In the genomic region with DNA sequence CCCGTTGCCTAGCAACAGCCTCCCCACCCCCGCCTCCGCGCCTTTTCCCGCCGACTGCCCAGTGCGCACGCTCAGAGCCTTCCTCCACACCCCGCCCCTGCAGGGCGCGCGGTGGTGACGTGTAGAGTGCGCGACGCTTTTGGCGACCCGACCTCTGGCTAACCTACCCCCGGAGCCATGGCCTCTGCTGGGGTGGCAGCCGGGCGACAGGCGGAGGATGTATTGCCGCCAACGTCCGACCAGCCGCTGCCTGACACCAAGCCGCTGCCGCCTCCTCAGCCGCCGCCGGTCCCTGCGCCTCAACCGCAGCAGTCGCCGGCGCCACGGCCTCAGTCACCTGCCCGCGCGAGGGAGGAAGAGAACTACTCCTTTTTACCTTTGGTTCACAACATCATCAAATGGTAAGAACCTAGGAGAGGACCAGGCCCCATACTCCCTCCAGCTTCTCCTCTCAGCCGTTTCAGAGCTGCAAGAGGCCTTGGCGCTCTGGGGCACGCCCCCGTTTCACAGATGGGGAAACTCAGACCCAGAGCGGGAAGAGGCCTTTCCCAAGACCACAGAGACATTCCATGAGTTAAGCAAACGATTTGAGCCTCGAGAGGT, we compare ENCODE assay signal across 8 cellular contexts. TPM values are rescaled to one million over a fixed set of nuclear protein-coding genes. Genes with fewer than 3 reads are reported as not detected.
DNase-seq lines count a peak whose midpoint lies in the region; ATAC-seq and TF ChIP-seq lines count a peak whose summit lies in the region.

A gene with protein sequence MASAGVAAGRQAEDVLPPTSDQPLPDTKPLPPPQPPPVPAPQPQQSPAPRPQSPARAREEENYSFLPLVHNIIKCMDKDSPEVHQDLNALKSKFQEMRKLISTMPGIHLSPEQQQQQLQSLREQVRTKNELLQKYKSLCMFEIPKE (plus strand): TSS at position 136 of the 603 bp plus-strand sequence. CDS start 42 bp downstream, at position 178.

- peaks cover 2% of the 10 kb centered on the region for H3K36me3 Mint-ChIP-seq in activated CD4-positive, alpha-beta memory T cell treated with anti-CD3 and anti-CD28 coated beads for 36 hours

- DNase-seq in AG08396 (ENCODE audit: low spot score) (peak; percentile 99), NCI-H82 (lab: John Stamatoyannopoulos, UW) (peak; percentile 98), dermis microvascular lymphatic vessel endothelial cell (ENCODE audit: low read depth in 2 of 2) (peak; percentile 83 to 90)
- peak; percentile 96 for DNase-seq in activated CD4-positive, alpha-beta memory T cell treated with anti-CD3 and anti-CD28 coated beads for 36 hours
- DNase-seq in stimulated activated CD4-positive, alpha-beta T cell treated with anti-CD3 and anti-CD28 coated beads, Interleukin-2, amount 100 ng/mL, for 48 hours: peak; percentile 94 to 95

- peak within 1 kb of the TSS; percentile 93 to 94 for H3K27ac ChIP-seq in liver (ENCODE audit: low read depth in 1 of 2, low read length in 2 of 2)

- TF ChIP-seq POLR2A in GM19099 (IDR thresholded peaks at IDR 0.05; ENCODE audit: extremely low read depth, insufficient read length, low read depth): peak; percentile 86

- CTCF ChIA-PET in activated CD4-positive, alpha-beta memory T cell treated with anti-CD3 and anti-CD28 coated beads for 36 hours (lab: Charles Lee): interaction anchor here (1.3 kb wide), 1 partner anchor 20 kb away, joined by 4 read pairs; no protein-coding TSS in a partner anchor

- no peaks in the 10 kb centered on the region for H3K9me3 ChIP-seq in liver (ENCODE audit: control insufficient read depth in 4 of 4, low read length in 3 of 4)

- peak within 1 kb of the TSS; percentile 85 to 100 (median 91) for H3K4me3 ChIP-seq in liver (ENCODE audit: low read depth in 1 of 3, low read length in 3 of 3)

- no peaks in the 10 kb centered on the region for H3K27me3 Mint-ChIP-seq in activated CD4-positive, alpha-beta memory T cell treated with anti-CD3 and anti-CD28 coated beads for 36 hours

- ATAC-seq in HG03521 (IDR thresholded peaks at IDR 0.05; ENCODE audit: unreplicated experiment): peak; percentile 77

- H3K4me3 Mint-ChIP-seq in activated CD4-positive, alpha-beta memory T cell treated with anti-CD3 and anti-CD28 coated beads for 36 hours: peak within 1 kb of the TSS; percentile 91

- H3K4me1 Mint-ChIP-seq in activated CD4-positive, alpha-beta memory T cell treated with anti-CD3 and anti-CD28 coated beads for 36 hours (ENCODE audit: low read depth): peaks cover 48% of the 10 kb centered on the region

- TF ChIP-seq CTCF in liver (IDR thresholded peaks at IDR 0.05; ENCODE audit: low read depth, low read length, missing input control): no peak

- H3K9ac ChIP-seq in liver (ENCODE audit: low read depth in 1 of 2, low read length in 2 of 2): peak within 1 kb of the TSS; percentile 85 to 91

- no peaks in the 10 kb centered on the region for H3K9me3 Mint-ChIP-seq in activated CD4-positive, alpha-beta memory T cell treated with anti-CD3 and anti-CD28 coated beads for 36 hours

- intact Hi-C loops in activated CD4-positive, alpha-beta memory T cell treated with anti-CD3 and anti-CD28 coated beads for 36 hours (cut with micrococcal nuclease): loop anchor here (2.0 to 5.0 kb wide), 2 partner anchors 20 to 115 kb away; partner anchors contain the start of genes PEMT and RASD1

- peaks cover 4 to 26% (median 11%) of the 10 kb centered on the region in 4 donors for H3K4me1 ChIP-seq in liver (ENCODE audit: control insufficient read depth in 4 of 4, insufficient read depth in 4 of 4, low read length in 3 of 4)

- peak within 1 kb of the TSS; percentile 80 for H3K27ac Mint-ChIP-seq in activated CD4-positive, alpha-beta memory T cell treated with anti-CD3 and anti-CD28 coated beads for 36 hours

- peak in 1 of 2 donors; percentile 52 for TF ChIP-seq RAD21 in liver (IDR thresholded peaks at IDR 0.05)

- no peaks in the 10 kb centered on the region for H3K36me3 ChIP-seq in liver (ENCODE audit: control insufficient read depth in 4 of 4, insufficient read depth in 3 of 4, low read depth in 1 of 4, low read length in 3 of 4)

- POLR2A ChIA-PET in activated CD4-positive, alpha-beta memory T cell treated with anti-CD3 and anti-CD28 coated beads for 36 hours (lab: Charles Lee): no interaction called here

- under 1% methylated on average over 47 of the region's 47 CpGs for WGBS in liver

- no peaks in the 10 kb centered on the region for H3K27me3 ChIP-seq in liver (ENCODE audit: control insufficient read depth in 4 of 4, insufficient read depth in 4 of 4, low read length in 3 of 4)

TF ChIP-seq in liver, 16 proteins besides CTCF, POLR2A, EP300 and RAD21:
- no peak for TF ChIP-seq MAX (IDR thresholded peaks at IDR 0.05)
- peak; percentile 58 for TF ChIP-seq SP1 (IDR thresholded peaks at IDR 0.05)
- peak; percentile 84 for TF ChIP-seq NR2F2 (IDR thresholded peaks at IDR 0.05)
- TF ChIP-seq HNF4A (conservative IDR thresholded peaks at IDR 0.05): peak; percentile 31 to 40
- TF ChIP-seq RXRA (IDR thresholded peaks at IDR 0.05): peak; percentile 78 to 85
- no peak for TF ChIP-seq FOXA2 (IDR thresholded peaks at IDR 0.05)
- peak; percentile 81 for TF ChIP-seq YY1 (IDR thresholded peaks at IDR 0.05)
- TF ChIP-seq EGR1 (IDR thresholded peaks at IDR 0.05; ENCODE audit: low read depth in 2 of 2): peak; percentile 86 to 92
TF ChIP-seq in liver: peak in this region for 6.

RNA-seq across cellular contexts. Expression of the gene that starts here (rescaled TPM):
- total RNA-seq in activated CD4-positive, alpha-beta memory T cell treated with anti-CD3 and anti-CD28 coated beads for 36 hours: 10 to 100 TPM; 12.1 to 12.2 TPM
- total RNA-seq in dermis microvascular lymphatic vessel endothelial cell (6.7 and 11.0 TPM in 2 replicates), liver (1 to 10 TPM; 8.4 to 9.2 TPM)
- 10 to 100 TPM in 1 of 2 donors, 1 to 10 TPM in 1; 6.4 to 12.5 TPM for polyA plus RNA-seq in liver

Comparison
In these comparisons a context has a peak if more than half of its experiments do, and no peak if none do; other contexts are left out.
1. Peak in every context shown above with its lines: DNase-seq, ATAC-seq, H3K4me3 ChIP-seq and H3K27ac ChIP-seq.